ENCODE assay signal across 1 cellular context in genomic region chr3:142863965-142864924, GRCh38.
TF ChIP-seq lines count a peak whose summit lies in the region.

No MANE protein-coding gene starts in this region.

TF ChIP-seq in H1, 55 proteins besides CTCF, POLR2A, EP300 and RAD21:
- TF ChIP-seq CHD1 (IDR thresholded peaks at IDR 0.05; ENCODE audit: low read depth, low read length), result no peak
- TF ChIP-seq CHD7 (IDR thresholded peaks at IDR 0.05; ENCODE audit: insufficient replicate concordance, low read length), result no peak
- TF ChIP-seq POLR2AphosphoS5 (IDR thresholded peaks at IDR 0.05; ENCODE audit: low read depth, low read length), result no peak
- TF ChIP-seq GTF2F1 (IDR thresholded peaks at IDR 0.05; ENCODE audit: borderline replicate concordance, low read depth, low read length), result no peak
- TF ChIP-seq RXRA (IDR thresholded peaks at IDR 0.05; ENCODE audit: insufficient read depth, low read depth, low read length), result no peak
- TF ChIP-seq SP1 (IDR thresholded peaks at IDR 0.05; ENCODE audit: low read depth, low read length), result no peak
- TF ChIP-seq GABPA (IDR thresholded peaks at IDR 0.05; ENCODE audit: borderline replicate concordance, insufficient read depth, low read length), result no peak
- no peak for TF ChIP-seq SIRT6 (IDR thresholded peaks at IDR 0.05; ENCODE audit: low read length)
- TF ChIP-seq SIN3A (conservative IDR thresholded peaks at IDR 0.05 in 1 of 2, IDR thresholded peaks at IDR 0.05 in 1 of 2; ENCODE audit: low read depth in 1 of 2, low read length in 2 of 2), result no peak
- TF ChIP-seq EGR1 (IDR thresholded peaks at IDR 0.05; ENCODE audit: borderline replicate concordance, low read depth, low read length), result no peak
- no peak for TF ChIP-seq BCL11A (IDR thresholded peaks at IDR 0.05; ENCODE audit: low read depth in 2 of 2, low read length in 2 of 2)
- no peak for TF ChIP-seq PHF8 (conservative IDR thresholded peaks at IDR 0.05; ENCODE audit: low read depth, low read length)
- TF ChIP-seq RNF2 (IDR thresholded peaks at IDR 0.05; ENCODE audit: borderline replicate concordance, low read depth, low read length, missing control alignments, poor library complexity, severe bottlenecking), result no peak
- TF ChIP-seq MAX (IDR thresholded peaks at IDR 0.05), result no peak
